In genomic region chr12:121794532-121795028, GRCh38 we compare ENCODE assay signal across 8 cellular contexts. TPM values are rescaled to one million over a fixed set of nuclear protein-coding genes. Genes with fewer than 3 reads are reported as not detected.
DNase-seq lines count a peak whose midpoint lies in the region; ATAC-seq and TF ChIP-seq lines count a peak whose summit lies in the region.

No MANE protein-coding gene starts in this region.

- peak; percentile 18 to 28 for ATAC-seq in activated T-cell treated with anti-CD3 and anti-CD28 coated beads, Interleukin-2, amount 50 U/mL, for 72 hours (replicated peaks in 1 of 2)
- no peak for ATAC-seq in GM19035 (IDR thresholded peaks at IDR 0.05; ENCODE audit: unreplicated experiment)

- H3K4me1 ChIP-seq in osteoblast (ENCODE audit: insufficient read depth, low read length), result peaks cover 44% of the 10 kb centered on the region

- H3K27me3 Mint-ChIP-seq in activated T-cell treated with anti-CD3 and anti-CD28 coated beads, Interleukin-2, amount 50 U/mL, for 72 hours (ENCODE audit: low read depth), result no peaks in the 10 kb centered on the region

- DNase-seq in activated T-cell treated with anti-CD3 and anti-CD28 coated beads, Interleukin-2, amount 50 U/mL, for 72 hours, result peak; percentile 58 to 68
- DNase-seq in activated T-cell treated with anti-CD3 and anti-CD28 coated beads for 4 hours, result no peak
- DNase-seq in T-helper 22 cell (ENCODE audit: low read depth), result peak; percentile 48
- no peak for DNase-seq in epithelial cell of proximal tubule (ENCODE audit: low read depth)
- DNase-seq in osteoblast (ENCODE audit: insufficient read length, low spot score, missing footprints), result peak; percentile 93
- DNase-seq in MV-4-11 (lab: John Stamatoyannopoulos, UW), result no peak
- no peak for DNase-seq in NCI-H187 treated with DMSO at 0.1 percent for 48 hours (lab: John Stamatoyannopoulos, UW)

- peak overlapping the region; percentile 95 for H3K4me2 ChIP-seq in osteoblast (ENCODE audit: insufficient read depth, low read length)

- H3K36me3 Mint-ChIP-seq in activated T-cell treated with anti-CD3 and anti-CD28 coated beads, Interleukin-2, amount 50 U/mL, for 72 hours (ENCODE audit: insufficient read depth in 2 of 2), result peaks cover 18 to 25% of the 10 kb centered on the region in 2 donors

- peak overlapping the region; percentile 56 for H3K27ac Mint-ChIP-seq in activated T-cell treated with anti-CD3 and anti-CD28 coated beads, Interleukin-2, amount 50 U/mL, for 72 hours

- peak overlapping the region; percentile 24 for H3K4me3 ChIP-seq in epithelial cell of proximal tubule (ENCODE audit: low read depth, low read length)
- H3K4me3 ChIP-seq in osteoblast (ENCODE audit: insufficient read depth, low read length), result peak overlapping the region; percentile 77

- H2AFZ ChIP-seq in osteoblast (ENCODE audit: low read length), result peak overlapping the region; percentile 61

- no peaks in the 10 kb centered on the region for H3K36me3 ChIP-seq in osteoblast (ENCODE audit: insufficient read depth, low read length)

- peaks cover 38% of the 10 kb centered on the region for H3K79me2 ChIP-seq in osteoblast (ENCODE audit: insufficient read depth, low read length)

- H3K4me3 Mint-ChIP-seq in activated T-cell treated with anti-CD3 and anti-CD28 coated beads, Interleukin-2, amount 50 U/mL, for 72 hours, result peak overlapping the region; percentile 93 to 99

- peak overlapping the region; percentile 65 for H3K27ac ChIP-seq in osteoblast (ENCODE audit: low read depth, low read length)

- H3K4me1 Mint-ChIP-seq in activated T-cell treated with anti-CD3 and anti-CD28 coated beads, Interleukin-2, amount 50 U/mL, for 72 hours (ENCODE audit: low read depth), result peaks cover 61% of the 10 kb centered on the region

- no peaks in the 10 kb centered on the region for H3K9me3 Mint-ChIP-seq in activated T-cell treated with anti-CD3 and anti-CD28 coated beads, Interleukin-2, amount 50 U/mL, for 72 hours

- peaks cover 19% of the 10 kb centered on the region for H4K20me1 ChIP-seq in osteoblast (ENCODE audit: insufficient read depth, low read length)

- TF ChIP-seq CTCF in epithelial cell of proximal tubule (conservative IDR thresholded peaks at IDR 0.05; ENCODE audit: low read depth, low read length) (no peak), osteoblast (IDR thresholded peaks at IDR 0.05; ENCODE audit: extremely low read depth, low read depth, low read length) (no peak)

- H3K27me3 ChIP-seq in osteoblast (ENCODE audit: insufficient read depth, low read length), result no peaks in the 10 kb centered on the region

- H3K9me3 ChIP-seq in osteoblast (ENCODE audit: low read depth, low read length), result no peaks in the 10 kb centered on the region

RNA-seq across cellular contexts. Expression of gene RHOF, which starts 1.1 kb away (rescaled TPM):
- total RNA-seq in activated T-cell treated with anti-CD3 and anti-CD28 coated beads, Interleukin-2, amount 50 U/mL, for 72 hours, result 100 to 1,000 TPM; 154 to 165 TPM
- total RNA-seq in epithelial cell of proximal tubule (180 and 181 TPM in 2 replicates), osteoblast (6.2 and 8.3 TPM in 2 replicates)

RNA-seq across cellular contexts. Expression of gene SETD1B, which starts 9.2 kb away (rescaled TPM):
- total RNA-seq in activated T-cell treated with anti-CD3 and anti-CD28 coated beads, Interleukin-2, amount 50 U/mL, for 72 hours, result 10 to 100 TPM; 20.3 to 21.2 TPM
- total RNA-seq in epithelial cell of proximal tubule (4.4 and 5.2 TPM in 2 replicates), osteoblast (5.0 and 5.8 TPM in 2 replicates)

Comparison
In these comparisons a context has a peak if more than half of its experiments do, and no peak if none do; other contexts are left out.
1. DNase-seq: peak in activated T-cell treated with anti-CD3 and anti-CD28 coated beads, Interleukin-2, amount 50 U/mL, for 72 hours (2 of 2), T-helper 22 cell (single experiment) and osteoblast (single experiment); none in activated T-cell treated with anti-CD3 and anti-CD28 coated beads for 4 hours (single experiment), epithelial cell of proximal tubule (single experiment), MV-4-11 (single experiment) and NCI-H187 treated with DMSO at 0.1 percent for 48 hours (single experiment).
2. RNA of gene RHOF, which starts 1.1 kb away (total RNA-seq): 180 to 181 TPM in epithelial cell of proximal tubule and 154 to 165 TPM in activated T-cell treated with anti-CD3 and anti-CD28 coated beads, Interleukin-2, amount 50 U/mL, for 72 hours; 6.2 to 8.3 TPM in osteoblast; every median in the first group is over 10 times any median in the second.